Comparison of ENCODE assay signal across 11 cellular contexts in the genomic region with DNA sequence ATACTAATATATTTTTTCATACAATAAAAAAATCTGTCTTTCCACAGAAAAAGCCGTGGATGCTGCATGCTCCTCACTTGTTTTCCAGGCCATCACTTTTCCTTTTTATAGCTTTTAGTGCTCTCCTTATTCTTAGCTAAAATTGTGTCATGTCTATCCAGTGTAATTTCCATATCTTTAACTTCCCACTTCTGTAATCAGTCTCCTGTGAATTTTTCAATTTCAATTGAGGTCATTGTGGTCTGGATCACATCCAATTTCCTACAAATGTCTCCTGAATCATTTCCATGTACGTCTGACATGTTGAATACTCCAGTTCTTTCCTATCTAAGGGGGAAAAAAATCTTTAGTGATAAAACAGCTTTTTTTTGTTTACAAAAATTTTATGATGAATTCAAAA.
DNase-seq lines count a peak whose midpoint lies in the region; ATAC-seq and TF ChIP-seq lines count a peak whose summit lies in the region.
"Had no signal": no experiment of that assay in that cellular context is flagged by ENCODE, and none has a peak within 500 bp of the region (broad histone marks: within the 10 kb centered on the region; RNA-seq: fewer than 3 reads in every experiment).

No MANE protein-coding gene starts in this region.

- H3K27me3 ChIP-seq in CD4-positive, alpha-beta memory T cell (ENCODE audit: insufficient read depth, low read length), result no peaks in the 10 kb centered on the region

- POLR2A ChIA-PET in CD4-positive, alpha-beta memory T cell (lab: Charles Lee; ENCODE audit: partially characterized antibody), result no interaction called here

- peaks cover 0 to 7% (median 2%) of the 10 kb centered on the region in 4 donors for H3K4me1 Mint-ChIP-seq in CD4-positive, alpha-beta memory T cell

- ATAC-seq in GM19455 (IDR thresholded peaks at IDR 0.05; ENCODE audit: unreplicated experiment) (no peak), GM18909 (IDR thresholded peaks at IDR 0.05; ENCODE audit: poor library complexity, unreplicated experiment) (no peak)
- ATAC-seq: GM12878 had no signal

- H3K27me3 Mint-ChIP-seq in CD4-positive, alpha-beta memory T cell, result no peaks in the 10 kb centered on the region

- H3K36me3 ChIP-seq in CD4-positive, alpha-beta memory T cell (ENCODE audit: insufficient read depth, low read length), result no peaks in the 10 kb centered on the region

- H3K9me3 Mint-ChIP-seq in CD4-positive, alpha-beta memory T cell, result peaks cover 0 to 13% (median under 1%) of the 10 kb centered on the region in 8 donors

- CTCF ChIA-PET in CD4-positive, alpha-beta memory T cell (lab: Charles Lee; ENCODE audit: partially characterized antibody), result no interaction called here

- no peak overlapping the region for H3K27ac ChIP-seq in CD4-positive, alpha-beta memory T cell (ENCODE audit: low read depth, low read length)

- no peak for TF ChIP-seq CTCF in HFF-Myc (IDR thresholded peaks at IDR 0.05; ENCODE audit: low read depth, low read length, missing control alignments)
- no peak for TF ChIP-seq CTCF in epithelial cell of proximal tubule (conservative IDR thresholded peaks at IDR 0.05; ENCODE audit: low read depth, low read length)

- DNase-seq in A172 (ENCODE audit: low spot score), result peak; percentile 80
- peak; percentile 21 for DNase-seq in HFF-Myc (ENCODE audit: extremely low read depth, low read depth)
- DNase-seq in RPMI7951 (ENCODE audit: low read depth), result peak; percentile 35
- DNase-seq in epithelial cell of proximal tubule (ENCODE audit: low read depth), result peak; percentile 37
- no peak for DNase-seq in CD4-positive, alpha-beta memory T cell
- DNase-seq in stimulated activated CD4-positive, alpha-beta T cell treated with anti-CD3 and anti-CD28 coated beads, Interleukin-12 subunit alpha, Interleukin-12 subunit beta, amount 100 ng/mL, for 4 hours, result no peak
- DNase-seq: C1 segment of cervical spinal cord had no signal

- intact Hi-C loops in CD4-positive, alpha-beta memory T cell (cut with micrococcal nuclease), result no loop called here

- no peaks in the 10 kb centered on the region for H3K4me1 ChIP-seq in CD4-positive, alpha-beta memory T cell (ENCODE audit: insufficient read depth, low read length)

- H3K36me3 Mint-ChIP-seq in CD4-positive, alpha-beta memory T cell, result peaks cover 0 to 5% of the 10 kb centered on the region in 2 donors

- no peak overlapping the region for H3K4me3 ChIP-seq in HFF-Myc (replicated peaks; ENCODE audit: low read depth, low read length)
- H3K4me3 ChIP-seq in epithelial cell of proximal tubule (ENCODE audit: low read depth, low read length), result no peak overlapping the region
- no peak overlapping the region for H3K4me3 ChIP-seq in CD4-positive, alpha-beta memory T cell (ENCODE audit: low read length in 2 of 2)
- H3K4me3 ChIP-seq: GM12878, lung had no signal

- H3K4me3 Mint-ChIP-seq in CD4-positive, alpha-beta memory T cell, result no peak overlapping the region

- no peaks in the 10 kb centered on the region for H3K9me3 ChIP-seq in CD4-positive, alpha-beta memory T cell (ENCODE audit: control insufficient read depth in 1 of 2, low read length in 2 of 2)

- H3K27ac Mint-ChIP-seq in CD4-positive, alpha-beta memory T cell, result no peak overlapping the region

Comparison
In these comparisons a context has a peak if more than half of its experiments do, and no peak if none do; other contexts are left out.
1. DNase-seq: peak in A172 (single experiment), HFF-Myc (single experiment), RPMI7951 (single experiment) and epithelial cell of proximal tubule (single experiment); none in CD4-positive, alpha-beta memory T cell (0 of 5) and stimulated activated CD4-positive, alpha-beta T cell treated with anti-CD3 and anti-CD28 coated beads, Interleukin-12 subunit alpha, Interleukin-12 subunit beta, amount 100 ng/mL, for 4 hours (single experiment).